ENCODE assay signal across 8 cellular contexts in the genomic region with DNA sequence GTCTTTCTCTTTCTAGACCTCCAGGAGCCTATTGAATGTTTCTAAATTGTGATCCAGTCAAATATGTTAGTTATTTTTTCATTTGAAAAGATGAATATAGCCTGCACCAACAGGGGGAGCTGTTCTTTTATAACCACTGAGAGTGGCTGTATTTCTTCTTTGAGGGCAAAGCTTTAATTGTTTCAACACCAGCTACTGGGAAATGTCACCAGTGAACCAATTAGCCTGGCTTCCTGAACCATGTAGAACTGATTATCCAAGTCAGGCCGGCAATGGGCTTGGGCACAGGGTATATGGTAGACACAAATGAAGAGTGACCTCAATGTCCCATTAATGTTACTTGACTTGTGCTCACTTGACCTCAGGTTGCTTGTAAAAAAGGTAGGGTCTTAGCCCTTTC.
DNase-seq lines count a peak whose midpoint lies in the region; ATAC-seq and TF ChIP-seq lines count a peak whose summit lies in the region.

No MANE protein-coding gene starts in this region.

- peak; percentile 63 for TF ChIP-seq CTCF in GM10266 (IDR thresholded peaks at IDR 0.05; ENCODE audit: control insufficient read depth, insufficient read depth, low read depth, missing control alignments)

- no peak for ATAC-seq in HG02884 (IDR thresholded peaks at IDR 0.05; ENCODE audit: unreplicated experiment)

- DNase-seq in GM10266 (ENCODE audit: extremely low spot score) (peak; percentile 23), MV-4-11 (lab: John Stamatoyannopoulos, UW) (peak; percentile 82), foreskin melanocyte (peak; percentile 56), NCI-H2227 treated with DMSO at 0.1 percent for 48 hours (lab: John Stamatoyannopoulos, UW) (no peak), epidermal melanocyte (ENCODE audit: insufficient read length, low spot score) (no peak)
- DNase-seq in activated CD4-positive, alpha-beta T cell treated with anti-CD3 and anti-CD28 coated beads, Interleukin-2, amount 50 U/mL, for 1 hour = peak; percentile 34
- DNase-seq in stimulated activated CD4-positive, alpha-beta T cell treated with anti-CD3 and anti-CD28 coated beads, Interleukin-4, amount 100 ng/mL, for 24 hours = peak; percentile 70

Comparison
In these comparisons a context has a peak if more than half of its experiments do, and no peak if none do; other contexts are left out.
1. DNase-seq: peak in GM10266 (single experiment), MV-4-11 (single experiment), activated CD4-positive, alpha-beta T cell treated with anti-CD3 and anti-CD28 coated beads, Interleukin-2, amount 50 U/mL, for 1 hour (single experiment), foreskin melanocyte (single experiment) and stimulated activated CD4-positive, alpha-beta T cell treated with anti-CD3 and anti-CD28 coated beads, Interleukin-4, amount 100 ng/mL, for 24 hours (single experiment); none in NCI-H2227 treated with DMSO at 0.1 percent for 48 hours (single experiment) and epidermal melanocyte (single experiment).